In genomic region chr7:70660819-70661191, GRCh38 we compare ENCODE assay signal across 17 cellular contexts.
DNase-seq lines count a peak whose midpoint lies in the region; ATAC-seq, FAIRE-seq and TF ChIP-seq lines count a peak whose summit lies in the region.
"Had no signal": no experiment of that assay in that cellular context is flagged by ENCODE, and none has a peak within 500 bp of the region (broad histone marks: within the 10 kb centered on the region; RNA-seq: fewer than 3 reads in every experiment).

No MANE protein-coding gene starts in this region.

- H3K27me3 Mint-ChIP-seq in activated CD8-positive, alpha-beta T cell treated with anti-CD3 and anti-CD28 coated beads, Interleukin-2, amount 10 ng/mL, durations not matched to agents 7 days and 5 days (ENCODE audit: low read depth) = no peaks in the 10 kb centered on the region
- H3K27me3 Mint-ChIP-seq in activated CD8-positive, alpha-beta T cell treated with anti-CD3 and anti-CD28 coated beads for 36 hours = no peaks in the 10 kb centered on the region
- H3K27me3 Mint-ChIP-seq in central memory CD8-positive, alpha-beta T cell = no peaks in the 10 kb centered on the region

- DNase-seq in activated CD8-positive, alpha-beta T cell treated with anti-CD3 and anti-CD28 coated beads, Interleukin-2, amount 10 ng/mL, durations not matched to agents 7 days and 5 days = no peak
- no peak for DNase-seq in activated CD8-positive, alpha-beta T cell treated with anti-CD3 and anti-CD28 coated beads for 36 hours
- peak; percentile 92 for DNase-seq in NCI-H146 treated with DMSO at 0.1 percent for 48 hours (lab: John Stamatoyannopoulos, UW; ENCODE audit: unreplicated experiment)
- no peak for DNase-seq in central memory CD8-positive, alpha-beta T cell (ENCODE audit: low spot score in 2 of 2)
- DNase-seq in small intestine = no peak
- no peak for DNase-seq in caudate nucleus (lab: John Stamatoyannopoulos, UW)
- no peak for DNase-seq in EL
- no peak for DNase-seq in ovary
- DNase-seq: DMS 273 treated with DMSO at 0.1 percent for 48 hours, Kasumi-1, NCI-H1105 treated with DMSO at 0.1 percent for 48 hours, NCI-H2081 treated with DMSO at 0.1 percent for 48 hours, NCI-H2227 treated with DMSO at 0.1 percent for 48 hours, NCI-H524 treated with DMSO at 0.1 percent for 48 hours, PC-3 had no signal

- intact Hi-C loops in activated CD8-positive, alpha-beta T cell treated with anti-CD3 and anti-CD28 coated beads for 36 hours (cut with micrococcal nuclease) = no loop called here
- intact Hi-C loops in ovary (cut with DNase I) = no loop called here

- H3K36me3 ChIP-seq in small intestine (ENCODE audit: control insufficient read depth in 2 of 2, insufficient read depth in 2 of 2, low read length in 2 of 2) = no peaks in the 10 kb centered on the region
- no peaks in the 10 kb centered on the region for H3K36me3 ChIP-seq in ovary
- H3K36me3 ChIP-seq: HAP-1 had no signal

- H3K4me1 ChIP-seq in small intestine (ENCODE audit: control insufficient read depth in 2 of 2, insufficient read depth in 1 of 2, low read depth in 1 of 2, low read length in 1 of 2) = peaks cover 0 to 5% of the 10 kb centered on the region in 2 donors
- no peaks in the 10 kb centered on the region for H3K4me1 ChIP-seq in ovary (ENCODE audit: insufficient read depth)

- CTCF ChIA-PET in activated CD8-positive, alpha-beta T cell treated with anti-CD3 and anti-CD28 coated beads, Interleukin-2, amount 10 ng/mL, durations not matched to agents 7 days and 5 days (lab: Charles Lee) = interaction anchor here (1.4 kb wide), 1 partner anchor 14 kb away, joined by 7 read pairs; no protein-coding TSS in a partner anchor
- CTCF ChIA-PET in activated CD8-positive, alpha-beta T cell treated with anti-CD3 and anti-CD28 coated beads for 36 hours (lab: Charles Lee) = interaction anchor here (0.9 kb wide), 1 partner anchor 13 kb away, joined by 3 read pairs; no protein-coding TSS in a partner anchor

- H3K9me3 Mint-ChIP-seq in activated CD8-positive, alpha-beta T cell treated with anti-CD3 and anti-CD28 coated beads, Interleukin-2, amount 10 ng/mL, durations not matched to agents 7 days and 5 days (ENCODE audit: insufficient read depth) = no peaks in the 10 kb centered on the region
- no peaks in the 10 kb centered on the region for H3K9me3 Mint-ChIP-seq in activated CD8-positive, alpha-beta T cell treated with anti-CD3 and anti-CD28 coated beads for 36 hours
- H3K9me3 Mint-ChIP-seq in central memory CD8-positive, alpha-beta T cell = no peaks in the 10 kb centered on the region

- H3K4me1 Mint-ChIP-seq in activated CD8-positive, alpha-beta T cell treated with anti-CD3 and anti-CD28 coated beads, Interleukin-2, amount 10 ng/mL, durations not matched to agents 7 days and 5 days (ENCODE audit: low read depth) = peaks cover 44% of the 10 kb centered on the region
- peaks cover 29% of the 10 kb centered on the region for H3K4me1 Mint-ChIP-seq in activated CD8-positive, alpha-beta T cell treated with anti-CD3 and anti-CD28 coated beads for 36 hours (ENCODE audit: low read depth)
- H3K4me1 Mint-ChIP-seq in central memory CD8-positive, alpha-beta T cell = peaks cover 35% of the 10 kb centered on the region

- POLR2A ChIA-PET in activated CD8-positive, alpha-beta T cell treated with anti-CD3 and anti-CD28 coated beads, Interleukin-2, amount 10 ng/mL, durations not matched to agents 7 days and 5 days (lab: Charles Lee) = interaction anchor here (3.2 kb wide), 1 partner anchor 13 kb away, joined by 13 read pairs; no protein-coding TSS in a partner anchor
- POLR2A ChIA-PET in activated CD8-positive, alpha-beta T cell treated with anti-CD3 and anti-CD28 coated beads for 36 hours (lab: Charles Lee) = no interaction called here

- H3K27ac ChIP-seq in small intestine (ENCODE audit: low read depth in 1 of 2, low read length in 1 of 2) = peak overlapping the region; percentile 42 to 80
- H3K27ac ChIP-seq in caudate nucleus (ENCODE audit: low read depth, low read length) = no peak overlapping the region
- H3K27ac ChIP-seq in ovary = no peak overlapping the region
- H3K27ac ChIP-seq: SK-N-MC had no signal

- WGBS in small intestine, 3 donors = 72 to 81% (median 80%) methylated on average over 3 of the region's 3 CpGs
- 93 to 98% (median 97%) methylated on average over 3 of the region's 3 CpGs for WGBS in ovary, 3 donors

- no peak for TF ChIP-seq CTCF in activated CD8-positive, alpha-beta T cell treated with anti-CD3 and anti-CD28 coated beads for 36 hours (IDR thresholded peaks at IDR 0.05)
- no peak for TF ChIP-seq CTCF in ovary (IDR thresholded peaks at IDR 0.05)

- TF ChIP-seq POLR2A in ovary (IDR thresholded peaks at IDR 0.05) = no peak

- peak overlapping the region; percentile 82 for H3K27ac Mint-ChIP-seq in activated CD8-positive, alpha-beta T cell treated with anti-CD3 and anti-CD28 coated beads, Interleukin-2, amount 10 ng/mL, durations not matched to agents 7 days and 5 days
- H3K27ac Mint-ChIP-seq in activated CD8-positive, alpha-beta T cell treated with anti-CD3 and anti-CD28 coated beads for 36 hours = no peak overlapping the region
- peak overlapping the region; percentile 85 for H3K27ac Mint-ChIP-seq in central memory CD8-positive, alpha-beta T cell (ENCODE audit: low read depth)

- H3K4me3 ChIP-seq in small intestine (ENCODE audit: low read depth in 1 of 2, low read length in 2 of 2) (no peak overlapping the region), ovary (no peak overlapping the region)
- H3K4me3 ChIP-seq: HAP-1, SK-N-MC had no signal

- peaks cover 8% of the 10 kb centered on the region for H3K36me3 Mint-ChIP-seq in activated CD8-positive, alpha-beta T cell treated with anti-CD3 and anti-CD28 coated beads, Interleukin-2, amount 10 ng/mL, durations not matched to agents 7 days and 5 days (ENCODE audit: low read depth)
- no peaks in the 10 kb centered on the region for H3K36me3 Mint-ChIP-seq in activated CD8-positive, alpha-beta T cell treated with anti-CD3 and anti-CD28 coated beads for 36 hours (ENCODE audit: low read depth)
- peaks cover 2% of the 10 kb centered on the region for H3K36me3 Mint-ChIP-seq in central memory CD8-positive, alpha-beta T cell (ENCODE audit: insufficient read depth)

- FAIRE-seq in small intestine (lab: Jason Lieb, UNC) = no peak

- no peak for TF ChIP-seq EP300 in ovary (IDR thresholded peaks at IDR 0.05)

- H3K9me3 ChIP-seq in small intestine (ENCODE audit: control insufficient read depth, low read depth) = no peaks in the 10 kb centered on the region
- no peaks in the 10 kb centered on the region for H3K9me3 ChIP-seq in ovary
- H3K9me3 ChIP-seq: HAP-1 had no signal

- no peak overlapping the region for H3K4me3 Mint-ChIP-seq in activated CD8-positive, alpha-beta T cell treated with anti-CD3 and anti-CD28 coated beads, Interleukin-2, amount 10 ng/mL, durations not matched to agents 7 days and 5 days
- no peak overlapping the region for H3K4me3 Mint-ChIP-seq in activated CD8-positive, alpha-beta T cell treated with anti-CD3 and anti-CD28 coated beads for 36 hours
- H3K4me3 Mint-ChIP-seq in central memory CD8-positive, alpha-beta T cell = peak overlapping the region; percentile 48

- H3K27me3 ChIP-seq in small intestine (ENCODE audit: control insufficient read depth in 2 of 2, insufficient read depth in 2 of 2, low read length in 2 of 2) = no peaks in the 10 kb centered on the region
- no peaks in the 10 kb centered on the region for H3K27me3 ChIP-seq in ovary

- no peak for ATAC-seq in activated CD8-positive, alpha-beta T cell treated with anti-CD3 and anti-CD28 coated beads, Interleukin-2, amount 10 ng/mL, durations not matched to agents 7 days and 5 days
- ATAC-seq in activated CD8-positive, alpha-beta T cell treated with anti-CD3 and anti-CD28 coated beads for 36 hours = no peak
- ATAC-seq in central memory CD8-positive, alpha-beta T cell (replicated peaks; ENCODE audit: extremely low read depth, poor library complexity, severe bottlenecking) = peak; percentile 6
- ATAC-seq: PC-3 had no signal

Comparison
In these comparisons a context has a peak if more than half of its experiments do, and no peak if none do; other contexts are left out.
1. H3K27ac ChIP-seq: peak in small intestine (2 of 2); none in caudate nucleus (single experiment) and ovary (0 of 2).